In genomic region chr2:105862843-105863242, GRCh38 we compare ENCODE assay signal across 24 cellular contexts.
DNase-seq lines count a peak whose midpoint lies in the region; ATAC-seq and TF ChIP-seq lines count a peak whose summit lies in the region.
"Had no signal": no experiment of that assay in that cellular context is flagged by ENCODE, and none has a peak within 500 bp of the region (broad histone marks: within the 10 kb centered on the region; RNA-seq: fewer than 3 reads in every experiment).

No MANE protein-coding gene starts in this region.

- no peaks in the 10 kb centered on the region for H3K36me3 ChIP-seq in trophoblast cell (ENCODE audit: control insufficient read depth in 1 of 2, insufficient read depth in 2 of 2, low read length in 2 of 2)
- H3K36me3 ChIP-seq: transverse colon had no signal

- H3K36me3 Mint-ChIP-seq in T-helper 1 cell treated with Interleukin-12 subunit alpha and Interleukin-12 subunit beta and Interleukin-4 antibody, amounts not matched to agents 30 μg/mL and 1 μg/mL, for 36 hours (ENCODE audit: low read depth): peaks cover 18% of the 10 kb centered on the region
- H3K36me3 Mint-ChIP-seq in activated CD4-positive, alpha-beta memory T cell treated with anti-CD3 and anti-CD28 coated beads for 36 hours: peaks cover 26% of the 10 kb centered on the region
- H3K36me3 Mint-ChIP-seq in central memory CD8-positive, alpha-beta T cell (ENCODE audit: insufficient read depth): peaks cover 11% of the 10 kb centered on the region
- peaks cover 1% of the 10 kb centered on the region for H3K36me3 Mint-ChIP-seq in progenitor cell of endocrine pancreas (ENCODE audit: insufficient read depth)
- no peaks in the 10 kb centered on the region for H3K36me3 Mint-ChIP-seq in MCF 10A (ENCODE audit: insufficient read depth, unreplicated experiment)

- H4K8ac ChIP-seq in trophoblast cell (ENCODE audit: low read depth, low read length): no peak overlapping the region

- WGBS in trophoblast cell (ENCODE audit: extremely low coverage, insufficient coverage, insufficient read length): no CpG with 5 or more reads among the region's 5 CpGs

- peak overlapping the region; percentile 45 for H3K27ac Mint-ChIP-seq in T-helper 1 cell treated with Interleukin-12 subunit alpha and Interleukin-12 subunit beta and Interleukin-4 antibody, amounts not matched to agents 30 μg/mL and 1 μg/mL, for 36 hours
- peak overlapping the region; percentile 75 for H3K27ac Mint-ChIP-seq in activated CD4-positive, alpha-beta memory T cell treated with anti-CD3 and anti-CD28 coated beads for 36 hours
- H3K27ac Mint-ChIP-seq in central memory CD8-positive, alpha-beta T cell (ENCODE audit: low read depth): peak overlapping the region; percentile 96
- H3K27ac Mint-ChIP-seq in progenitor cell of endocrine pancreas: peak overlapping the region; percentile 77
- H3K27ac Mint-ChIP-seq in MCF 10A (ENCODE audit: low read depth, unreplicated experiment): no peak overlapping the region

- H3K9me3 ChIP-seq in trophoblast cell (ENCODE audit: insufficient read depth, low read depth, low read length): no peaks in the 10 kb centered on the region
- H3K9me3 ChIP-seq: transverse colon had no signal

- H2AFZ ChIP-seq in trophoblast cell (ENCODE audit: insufficient read depth, low read length, poor library complexity): no peak overlapping the region
- H2AFZ ChIP-seq: parathyroid adenoma had no signal

- no peaks in the 10 kb centered on the region for H3K27me3 ChIP-seq in trophoblast cell (ENCODE audit: insufficient read depth, low read length)
- H3K27me3 ChIP-seq: dorsolateral prefrontal cortex, transverse colon had no signal

- no peak overlapping the region for H3K4me3 Mint-ChIP-seq in T-helper 1 cell treated with Interleukin-12 subunit alpha and Interleukin-12 subunit beta and Interleukin-4 antibody, amounts not matched to agents 30 μg/mL and 1 μg/mL, for 36 hours
- no peak overlapping the region for H3K4me3 Mint-ChIP-seq in activated CD4-positive, alpha-beta memory T cell treated with anti-CD3 and anti-CD28 coated beads for 36 hours
- H3K4me3 Mint-ChIP-seq in central memory CD8-positive, alpha-beta T cell: peak overlapping the region; percentile 59
- H3K4me3 Mint-ChIP-seq in progenitor cell of endocrine pancreas (ENCODE audit: low read depth): no peak overlapping the region
- H3K4me3 Mint-ChIP-seq in MCF 10A (ENCODE audit: unreplicated experiment): no peak overlapping the region
- H3K4me3 Mint-ChIP-seq: nephron progenitor cell had no signal

- H2BK5ac ChIP-seq in trophoblast cell (ENCODE audit: low read depth, low read length, poor library complexity): no peak overlapping the region

- no peak overlapping the region for H3K27ac ChIP-seq in trophoblast cell (ENCODE audit: low read depth, low read length)
- H3K27ac ChIP-seq: 22Rv1, parathyroid adenoma, transverse colon had no signal

- H3K9me3 Mint-ChIP-seq in T-helper 1 cell treated with Interleukin-12 subunit alpha and Interleukin-12 subunit beta and Interleukin-4 antibody, amounts not matched to agents 30 μg/mL and 1 μg/mL, for 36 hours: no peaks in the 10 kb centered on the region
- no peaks in the 10 kb centered on the region for H3K9me3 Mint-ChIP-seq in activated CD4-positive, alpha-beta memory T cell treated with anti-CD3 and anti-CD28 coated beads for 36 hours
- no peaks in the 10 kb centered on the region for H3K9me3 Mint-ChIP-seq in central memory CD8-positive, alpha-beta T cell
- H3K9me3 Mint-ChIP-seq in progenitor cell of endocrine pancreas (ENCODE audit: low read depth) (no peaks in the 10 kb centered on the region), MCF 10A (ENCODE audit: unreplicated experiment) (no peaks in the 10 kb centered on the region)
- H3K9me3 Mint-ChIP-seq: nephron progenitor cell had no signal

- H3K4me1 ChIP-seq in trophoblast cell (ENCODE audit: control insufficient read depth in 1 of 2, insufficient read depth in 2 of 2, low read length in 2 of 2): peaks cover 18 to 23% of the 10 kb centered on the region in 2 experiments

- no peak overlapping the region for H3K23ac ChIP-seq in trophoblast cell (ENCODE audit: low read length)

- H2AK5ac ChIP-seq in trophoblast cell (ENCODE audit: low read length): no peak overlapping the region

- intact Hi-C loops in activated CD4-positive, alpha-beta memory T cell treated with anti-CD3 and anti-CD28 coated beads for 36 hours (cut with micrococcal nuclease): no loop called here
- intact Hi-C loops in MCF 10A (cut with micrococcal nuclease): no loop called here

- H3K4me1 Mint-ChIP-seq in T-helper 1 cell treated with Interleukin-12 subunit alpha and Interleukin-12 subunit beta and Interleukin-4 antibody, amounts not matched to agents 30 μg/mL and 1 μg/mL, for 36 hours (ENCODE audit: low read depth): peaks cover 55% of the 10 kb centered on the region
- H3K4me1 Mint-ChIP-seq in activated CD4-positive, alpha-beta memory T cell treated with anti-CD3 and anti-CD28 coated beads for 36 hours (ENCODE audit: low read depth): peaks cover 96% of the 10 kb centered on the region
- H3K4me1 Mint-ChIP-seq in central memory CD8-positive, alpha-beta T cell: peaks cover 82% of the 10 kb centered on the region
- H3K4me1 Mint-ChIP-seq in progenitor cell of endocrine pancreas (ENCODE audit: low read depth) (peaks cover 7% of the 10 kb centered on the region), MCF 10A (ENCODE audit: insufficient read depth, unreplicated experiment) (peaks cover 7% of the 10 kb centered on the region)

- H4K91ac ChIP-seq in trophoblast cell (ENCODE audit: low read depth, low read length): no peak overlapping the region

- no peak overlapping the region for H4K12ac ChIP-seq in trophoblast cell (ENCODE audit: low read depth, low read length)

- H3K27me3 Mint-ChIP-seq in T-helper 1 cell treated with Interleukin-12 subunit alpha and Interleukin-12 subunit beta and Interleukin-4 antibody, amounts not matched to agents 30 μg/mL and 1 μg/mL, for 36 hours (ENCODE audit: low read depth): no peaks in the 10 kb centered on the region
- no peaks in the 10 kb centered on the region for H3K27me3 Mint-ChIP-seq in activated CD4-positive, alpha-beta memory T cell treated with anti-CD3 and anti-CD28 coated beads for 36 hours
- H3K27me3 Mint-ChIP-seq in central memory CD8-positive, alpha-beta T cell: no peaks in the 10 kb centered on the region
- H3K27me3 Mint-ChIP-seq in progenitor cell of endocrine pancreas (no peaks in the 10 kb centered on the region), MCF 10A (ENCODE audit: insufficient read depth, unreplicated experiment) (no peaks in the 10 kb centered on the region)

- no peak for ATAC-seq in central memory CD8-positive, alpha-beta T cell (replicated peaks; ENCODE audit: extremely low read depth, poor library complexity, severe bottlenecking)
- ATAC-seq in HG02884 (IDR thresholded peaks at IDR 0.05; ENCODE audit: unreplicated experiment): no peak
- ATAC-seq: sciatic nerve had no signal

- no peak overlapping the region for H3K14ac ChIP-seq in trophoblast cell (ENCODE audit: low read length)

- no peak for TF ChIP-seq CTCF in progenitor cell of endocrine pancreas (IDR thresholded peaks at IDR 0.05; ENCODE audit: unreplicated experiment)
- TF ChIP-seq CTCF in MCF 10A (IDR thresholded peaks at IDR 0.05; ENCODE audit: unreplicated experiment): no peak

- H3K9ac ChIP-seq in trophoblast cell (ENCODE audit: low read length): no peak overlapping the region
- H3K9ac ChIP-seq: parathyroid adenoma had no signal

- CTCF ChIA-PET in activated CD4-positive, alpha-beta memory T cell treated with anti-CD3 and anti-CD28 coated beads for 36 hours (lab: Charles Lee): interaction anchor here (0.7 to 1.2 kb wide), 3 partner anchors 51 to 242 kb away, joined by 3 read pairs; no protein-coding TSS in a partner anchor
- CTCF ChIA-PET in MCF 10A (lab: Yijun Ruan, JAX): interaction anchor here (0.7 kb wide), 1 partner anchor 1769 kb away, joined by 3 read pairs; no protein-coding TSS in a partner anchor

- no peak overlapping the region for H2BK12ac ChIP-seq in trophoblast cell (ENCODE audit: low read length)

- H3K79me1 ChIP-seq in trophoblast cell (ENCODE audit: low read length): peaks cover 3% of the 10 kb centered on the region

- no TSS peak for BruUV-seq in MCF 10A (replicated peaks; lab: Mats Ljungman, UMichigan)

- DNase-seq in T-helper 1 cell (no peak), progenitor cell of endocrine pancreas (ENCODE audit: low spot score, unreplicated experiment) (no peak), MCF 10A (ENCODE audit: unreplicated experiment) (no peak), trophoblast cell (no peak)
- no peak for DNase-seq in activated CD4-positive, alpha-beta memory T cell treated with anti-CD3 and anti-CD28 coated beads for 36 hours
- no peak for DNase-seq in central memory CD8-positive, alpha-beta T cell (ENCODE audit: low spot score in 2 of 2)
- DNase-seq: aorta; central memory CD4-positive, alpha-beta T cell; dorsolateral prefrontal cortex; KBM-7; mesenchymal stem cell; NCI-H187; NCI-H2227 treated with DMSO at 0.1 percent for 48 hours; NCI-H774; nephron progenitor cell; Right ventricle myocardium superior; stimulated activated naive CD4-positive, alpha-beta T cell; SW 1271; transverse colon had no signal

- no peak overlapping the region for H3K18ac ChIP-seq in trophoblast cell (ENCODE audit: low read length)

- POLR2A ChIA-PET in activated CD4-positive, alpha-beta memory T cell treated with anti-CD3 and anti-CD28 coated beads for 36 hours (lab: Charles Lee): interaction anchor here (1.7 kb wide), 1 partner anchor 11 kb away, joined by 4 read pairs; no protein-coding TSS in a partner anchor
- POLR2A ChIA-PET in MCF 10A (lab: Yijun Ruan, JAX): no interaction called here

- H3K4me2 ChIP-seq in trophoblast cell (ENCODE audit: low read length): no peak overlapping the region

- H2BK120ac ChIP-seq in trophoblast cell (ENCODE audit: insufficient read depth, low read length, poor library complexity): no peak overlapping the region

- H3K4me3 ChIP-seq in trophoblast cell (ENCODE audit: low read depth, low read length): no peak overlapping the region
- H3K4me3 ChIP-seq: transverse colon had no signal

- H3K79me2 ChIP-seq in trophoblast cell (ENCODE audit: control insufficient read depth, insufficient read depth, low read length, poor library complexity): peaks cover 2% of the 10 kb centered on the region

- no peak overlapping the region for H3K4ac ChIP-seq in trophoblast cell (ENCODE audit: low read depth, low read length)
